In genomic region chr21:31201548-31201947, GRCh38 we compare ENCODE assay signal across 9 cellular contexts.
DNase-seq lines count a peak whose midpoint lies in the region; ATAC-seq, FAIRE-seq and TF ChIP-seq lines count a peak whose summit lies in the region.
"Had no signal": no experiment of that assay in that cellular context is flagged by ENCODE, and none has a peak within 500 bp of the region (broad histone marks: within the 10 kb centered on the region; RNA-seq: fewer than 3 reads in every experiment).

No MANE protein-coding gene starts in this region.

- DNase-seq in GM18507 (ENCODE audit: extremely low spot score, insufficient read length, low read depth) (no peak), choroid plexus epithelial cell (ENCODE audit: low read depth) (peak; percentile 68), osteocyte (ENCODE audit: extremely low spot score, unreplicated experiment) (no peak), progenitor cell of endocrine pancreas (ENCODE audit: low spot score, unreplicated experiment) (no peak), HPDE6-E6E7 (ENCODE audit: extremely low spot score) (no peak), T-cell (no peak), small intestine (no peak)

- H3K4me3 ChIP-seq in choroid plexus epithelial cell (ENCODE audit: low read depth, low read length) (no peak overlapping the region), small intestine (ENCODE audit: low read depth in 1 of 2, low read length in 2 of 2) (no peak overlapping the region)

- ATAC-seq in HG03469 (IDR thresholded peaks at IDR 0.05; ENCODE audit: unreplicated experiment) (peak; percentile 78), T-cell (replicated peaks in 1 of 4) (no peak)

- peaks cover 38% of the 10 kb centered on the region for H3K4me1 Mint-ChIP-seq in osteocyte (ENCODE audit: unreplicated experiment)
- peaks cover 4% of the 10 kb centered on the region for H3K4me1 Mint-ChIP-seq in progenitor cell of endocrine pancreas (ENCODE audit: low read depth)
- H3K4me1 Mint-ChIP-seq in T-cell: peaks cover 7 to 18% (median 12%) of the 10 kb centered on the region in 3 donors

- H3K9me3 ChIP-seq in small intestine (ENCODE audit: control insufficient read depth, low read depth): no peaks in the 10 kb centered on the region

- WGBS in small intestine, 3 donors: 67 to 86% (median 82%) methylated on average over 3 of the region's 3 CpGs

- H3K4me3 Mint-ChIP-seq in osteocyte (ENCODE audit: unreplicated experiment) (no peak overlapping the region), progenitor cell of endocrine pancreas (ENCODE audit: low read depth) (no peak overlapping the region), T-cell (no peak overlapping the region)

- no peaks in the 10 kb centered on the region for H3K27me3 Mint-ChIP-seq in osteocyte (ENCODE audit: unreplicated experiment)
- H3K27me3 Mint-ChIP-seq in progenitor cell of endocrine pancreas: no peaks in the 10 kb centered on the region
- no peaks in the 10 kb centered on the region for H3K27me3 Mint-ChIP-seq in T-cell

- no peaks in the 10 kb centered on the region for H3K36me3 ChIP-seq in small intestine (ENCODE audit: control insufficient read depth in 2 of 2, insufficient read depth in 2 of 2, low read length in 2 of 2)

- H3K4me1 ChIP-seq in small intestine (ENCODE audit: control insufficient read depth in 2 of 2, insufficient read depth in 1 of 2, low read depth in 1 of 2, low read length in 1 of 2): no peaks in the 10 kb centered on the region

- no peak for TF ChIP-seq CTCF in choroid plexus epithelial cell (conservative IDR thresholded peaks at IDR 0.05; ENCODE audit: low read depth, low read length)
- TF ChIP-seq CTCF in osteocyte (IDR thresholded peaks at IDR 0.05): no peak
- TF ChIP-seq CTCF in progenitor cell of endocrine pancreas (IDR thresholded peaks at IDR 0.05; ENCODE audit: unreplicated experiment): no peak

- FAIRE-seq in GM18507 (lab: Jason Lieb, UNC): peak; percentile 26
- FAIRE-seq in small intestine (lab: Jason Lieb, UNC): no peak
- FAIRE-seq: frontal cortex had no signal

- H3K27ac Mint-ChIP-seq in osteocyte (ENCODE audit: unreplicated experiment) (peak overlapping the region; percentile 18), progenitor cell of endocrine pancreas (no peak overlapping the region), T-cell (no peak overlapping the region)

- no peak overlapping the region for H3K27ac ChIP-seq in small intestine (ENCODE audit: low read depth in 1 of 2, low read length in 1 of 2)

- H3K36me3 Mint-ChIP-seq in osteocyte (ENCODE audit: unreplicated experiment): peaks cover 1% of the 10 kb centered on the region
- peaks cover 4% of the 10 kb centered on the region for H3K36me3 Mint-ChIP-seq in progenitor cell of endocrine pancreas (ENCODE audit: insufficient read depth)
- H3K36me3 Mint-ChIP-seq in T-cell: peaks cover 3% of the 10 kb centered on the region

- H3K9me3 Mint-ChIP-seq in osteocyte (ENCODE audit: unreplicated experiment) (no peaks in the 10 kb centered on the region), progenitor cell of endocrine pancreas (ENCODE audit: low read depth) (no peaks in the 10 kb centered on the region), T-cell (no peaks in the 10 kb centered on the region)

- POLR2A ChIA-PET in T-cell (lab: Charles Lee): no interaction called here

- CTCF ChIA-PET in T-cell (lab: Charles Lee): interaction anchor here (0.6 to 6.9 kb wide), 3 partner anchors 370 to 384 kb away, joined by 3 to 45 read pairs (median 3); no protein-coding TSS in a partner anchor

- no peaks in the 10 kb centered on the region for H3K27me3 ChIP-seq in small intestine (ENCODE audit: control insufficient read depth in 2 of 2, insufficient read depth in 2 of 2, low read length in 2 of 2)
